11 cellular contexts compared by ENCODE assay signal in genomic region chr1:25971044-25971881, GRCh38. TPM values are rescaled to one million over a fixed set of nuclear protein-coding genes. Genes with fewer than 3 reads are reported as not detected.
A peak's percentile ranks its signal among the peaks of the same experiment; 100 is the strongest.
DNase-seq lines count a peak whose midpoint lies in the region; ATAC-seq and TF ChIP-seq lines count a peak whose summit lies in the region.
"Had no signal": no experiment of that assay in that cellular context is flagged by ENCODE, and none has a peak within 500 bp of the region (broad histone marks: within the 10 kb centered on the region; RNA-seq: fewer than 3 reads in every experiment).

No MANE protein-coding gene starts in this region.

- H3K27me3 Mint-ChIP-seq in central memory CD8-positive, alpha-beta T cell: no peaks in the 10 kb centered on the region
- H3K27me3 Mint-ChIP-seq in endodermal cell (ENCODE audit: insufficient read depth): no peaks in the 10 kb centered on the region

- DNase-seq in Ammon's horn (ENCODE audit: low spot score) (peak; percentile 9), SKM-1 treated with dmso at 0.1 percent for 144 hours (lab: John Stamatoyannopoulos, UW; ENCODE audit: unreplicated experiment) (peak; percentile 80), posterior vena cava (ENCODE audit: low spot score) (no peak), endodermal cell (no peak), right atrium auricular region (ENCODE audit: low spot score) (no peak), NCI-H2081 treated with DMSO at 0.1 percent for 48 hours (lab: John Stamatoyannopoulos, UW) (no peak)
- no peak for DNase-seq in central memory CD8-positive, alpha-beta T cell (ENCODE audit: low spot score in 2 of 2)

- peak overlapping the region; percentile 45 for H3K27ac Mint-ChIP-seq in central memory CD8-positive, alpha-beta T cell (ENCODE audit: low read depth)
- no peak overlapping the region for H3K27ac Mint-ChIP-seq in endodermal cell

- WGBS in endodermal cell (ENCODE audit: insufficient coverage in 1 of 2, insufficient read length in 1 of 2), 2 experiments: 83 to 85% methylated on average over 6 to 8 of the region's 8 CpGs

- peak; percentile 62 for ATAC-seq in GM19395 (IDR thresholded peaks at IDR 0.05; ENCODE audit: unreplicated experiment)
- no peak for ATAC-seq in central memory CD8-positive, alpha-beta T cell (replicated peaks; ENCODE audit: extremely low read depth, poor library complexity, severe bottlenecking)

- H3K9me3 Mint-ChIP-seq in central memory CD8-positive, alpha-beta T cell: no peaks in the 10 kb centered on the region
- H3K9me3 Mint-ChIP-seq in endodermal cell: no peaks in the 10 kb centered on the region

- H3K9me3 ChIP-seq in endodermal cell (ENCODE audit: control insufficient read depth, low read length): no peaks in the 10 kb centered on the region
- H3K9me3 ChIP-seq in right atrium auricular region: no peaks in the 10 kb centered on the region

- H3K36me3 ChIP-seq in endodermal cell (ENCODE audit: control insufficient read depth, insufficient read depth, low read length): peaks cover 33% of the 10 kb centered on the region
- peaks cover 38% of the 10 kb centered on the region for H3K36me3 ChIP-seq in right atrium auricular region

- H3K9ac ChIP-seq in endodermal cell (ENCODE audit: extremely low read depth, low read length, poor library complexity, severe bottlenecking): no peak overlapping the region

- peaks cover 38% of the 10 kb centered on the region for H3K4me1 Mint-ChIP-seq in central memory CD8-positive, alpha-beta T cell
- peaks cover 17% of the 10 kb centered on the region for H3K4me1 Mint-ChIP-seq in endodermal cell

- no peak for TF ChIP-seq CTCF in endodermal cell (conservative IDR thresholded peaks at IDR 0.05)
- TF ChIP-seq CTCF in right atrium auricular region (IDR thresholded peaks at IDR 0.05): no peak

- H3K36me3 Mint-ChIP-seq in central memory CD8-positive, alpha-beta T cell (ENCODE audit: insufficient read depth): peaks cover 63% of the 10 kb centered on the region
- H3K36me3 Mint-ChIP-seq in endodermal cell (ENCODE audit: low read depth): peaks cover 75% of the 10 kb centered on the region

- H3K4me1 ChIP-seq in endodermal cell (ENCODE audit: control insufficient read depth, insufficient read depth, low read length): peaks cover 6% of the 10 kb centered on the region
- H3K4me1 ChIP-seq in right atrium auricular region: no peaks in the 10 kb centered on the region

- H3K27ac ChIP-seq in endodermal cell (ENCODE audit: low read depth, low read length) (no peak overlapping the region), right atrium auricular region (no peak overlapping the region)
- H3K27ac ChIP-seq: C4-2B had no signal

- H3K4me3 ChIP-seq in endodermal cell (ENCODE audit: low read length) (no peak overlapping the region), right atrium auricular region (no peak overlapping the region)
- H3K4me3 ChIP-seq: lung had no signal

- H3K27me3 ChIP-seq in endodermal cell (ENCODE audit: control insufficient read depth, insufficient read depth, low read length, poor library complexity, severe bottlenecking) (no peaks in the 10 kb centered on the region), right atrium auricular region (no peaks in the 10 kb centered on the region)

- H3K4me3 Mint-ChIP-seq in central memory CD8-positive, alpha-beta T cell: peak overlapping the region; percentile 15
- no peak overlapping the region for H3K4me3 Mint-ChIP-seq in endodermal cell

- intact Hi-C loops in posterior vena cava (cut with DNase I): no loop called here

RNA-seq across cellular contexts. Expression of gene PAFAH2, which starts 26.6 kb away (rescaled TPM):
- 1 to 10 TPM; 7.2 to 7.7 TPM for total RNA-seq in posterior vena cava
- 10 to 100 TPM; 11.6 to 13.3 TPM for total RNA-seq in endodermal cell
- 10.9 TPM for polyA plus RNA-seq in endodermal cell (2013, experiment 1 of 2)
- polyA plus RNA-seq in endodermal cell (2013, experiment 2 of 2): 8.7 TPM
- total RNA-seq in right atrium auricular region: 1 to 10 TPM; 4.3 to 5.5 TPM

RNA-seq across cellular contexts. Expression of gene EXTL1, which starts 50.3 kb away (rescaled TPM):
- total RNA-seq in posterior vena cava (1 to 10 TPM in 1 of 2 donors, not detected in 1; 1.7 TPM), endodermal cell (1 to 10 TPM; 3.3 to 3.7 TPM), right atrium auricular region (1 to 10 TPM in 1 of 2 donors, under 1 TPM in 1; 0.79 to 1.4 TPM)
- 2.5 TPM for polyA plus RNA-seq in endodermal cell (2013, experiment 1 of 2)
- polyA plus RNA-seq in endodermal cell (2013, experiment 2 of 2): 2.1 TPM
- total RNA-seq: activated CD8-positive, alpha-beta memory T cell treated with anti-CD3 and anti-CD28 coated beads for 36 hours had no signal

Comparison
In these comparisons a context has a peak if more than half of its experiments do, and no peak if none do; other contexts are left out.
1. DNase-seq: peak in Ammon's horn (single experiment) and SKM-1 treated with dmso at 0.1 percent for 144 hours (single experiment); none in central memory CD8-positive, alpha-beta T cell (0 of 2), posterior vena cava (single experiment), endodermal cell (single experiment), right atrium auricular region (single experiment) and NCI-H2081 treated with DMSO at 0.1 percent for 48 hours (single experiment).